Comparison of ENCODE assay signal across 8 cellular contexts in the genomic region with DNA sequence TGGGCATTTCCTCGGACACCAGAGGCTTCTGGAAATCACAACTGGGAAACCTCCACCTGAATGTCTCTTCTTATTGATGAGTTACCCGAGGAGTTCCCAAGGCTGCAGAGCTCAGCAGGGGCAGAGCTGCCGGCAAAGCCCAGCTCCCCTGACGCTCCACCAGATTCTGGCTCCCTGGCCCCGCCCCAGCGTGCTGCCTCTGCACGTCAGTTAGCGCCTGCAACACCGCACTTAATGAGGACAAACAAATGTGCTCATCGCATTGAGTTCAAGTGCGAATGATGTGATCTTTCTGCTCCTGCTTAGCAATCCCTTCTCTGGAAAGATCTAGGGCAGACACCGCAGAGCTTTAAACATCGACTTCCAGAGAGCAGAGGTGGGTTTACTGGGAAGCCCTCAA. TPM values are rescaled to one million over a fixed set of nuclear protein-coding genes. Genes with fewer than 3 reads are reported as not detected.
DNase-seq lines count a peak whose midpoint lies in the region; ATAC-seq and TF ChIP-seq lines count a peak whose summit lies in the region.

No MANE protein-coding gene starts in this region.

- DNase-seq in NCI-H510A (lab: John Stamatoyannopoulos, UW) (peak; percentile 64), astrocyte of the spinal cord (ENCODE audit: low read depth, low spot score) (peak; percentile 33), islet precursor cell (peak; percentile 89), NCI-H1048 (lab: John Stamatoyannopoulos, UW) (no peak), NCI-H1930 (lab: John Stamatoyannopoulos, UW) (no peak), omental fat pad (ENCODE audit: low spot score) (no peak)
- DNase-seq in stimulated activated CD4-positive, alpha-beta T cell treated with anti-CD3 and anti-CD28 coated beads, Interleukin-1b, Interleukin-23, amount 100 ng/mL, for 48 hours, result peak; percentile 36

- H3F3A ChIP-seq in DOHH2 (ENCODE audit: control insufficient read depth, insufficient read depth), result no peaks in the 10 kb centered on the region

- H3K9me3 ChIP-seq in DOHH2 (ENCODE audit: control insufficient read depth, insufficient read depth, low read length), result no peaks in the 10 kb centered on the region

- H4K20me1 ChIP-seq in DOHH2 (ENCODE audit: control insufficient read depth, insufficient read depth, low read depth, low read length), result no peaks in the 10 kb centered on the region

- peak overlapping the region; percentile 38 for H3K4me2 ChIP-seq in DOHH2 (ENCODE audit: low read length)

- H3K4me3 ChIP-seq in DOHH2 (ENCODE audit: low read length), result peak overlapping the region; percentile 23; the same call in 1 of the 2 replicates
- H3K4me3 ChIP-seq in astrocyte of the spinal cord (ENCODE audit: low read depth, low read length), result no peak overlapping the region

- no peaks in the 10 kb centered on the region for H3K9me2 ChIP-seq in DOHH2 (replicated peaks; ENCODE audit: control insufficient read depth, low read length)

- no peaks in the 10 kb centered on the region; the same call in 1 of the 2 replicates for H3K27me3 ChIP-seq in DOHH2 (ENCODE audit: control insufficient read depth, low read length)

- ATAC-seq in omental fat pad (ENCODE audit: low FRiP score), result no peak

- in situ Hi-C loops in astrocyte of the spinal cord (cut with HindIII; ENCODE audit: low sequenced_read_pairs), result no loop called here

- no peaks in the 10 kb centered on the region for H3K79me2 ChIP-seq in DOHH2 (ENCODE audit: control insufficient read depth, low read length)

- no peaks in the 10 kb centered on the region for H3K36me3 ChIP-seq in DOHH2 (ENCODE audit: control insufficient read depth, low read length)

- H3K4me1 ChIP-seq in DOHH2 (ENCODE audit: control insufficient read depth, low read length), result peaks cover 18% of the 10 kb centered on the region

- TF ChIP-seq CTCF in DOHH2 (IDR thresholded peaks at IDR 0.05; ENCODE audit: low read depth, low read length, poor library complexity, severe bottlenecking), result no peak
- TF ChIP-seq CTCF in astrocyte of the spinal cord (IDR thresholded peaks at IDR 0.05; ENCODE audit: low read depth, low read length), result no peak
- TF ChIP-seq CTCF in omental fat pad (IDR thresholded peaks at IDR 0.05), result no peak

- H3K27ac ChIP-seq in DOHH2 (ENCODE audit: low read depth, low read length), result no peak overlapping the region

RNA-seq across cellular contexts. Expression of a gene that starts 55.5 kb away (rescaled TPM):
- 10 to 100 TPM; 44.3 to 62.0 (median 49.9) TPM for total RNA-seq in omental fat pad

Comparison
In these comparisons a context has a peak if more than half of its experiments do, and no peak if none do; other contexts are left out.
1. DNase-seq: peak in NCI-H510A (single experiment), astrocyte of the spinal cord (single experiment), islet precursor cell (single experiment) and stimulated activated CD4-positive, alpha-beta T cell treated with anti-CD3 and anti-CD28 coated beads, Interleukin-1b, Interleukin-23, amount 100 ng/mL, for 48 hours (single experiment); none in NCI-H1048 (single experiment), NCI-H1930 (0 of 2) and omental fat pad (single experiment).